14 cellular contexts compared by ENCODE assay signal in genomic region chr2:68214381-68214780, GRCh38. TPM values are rescaled to one million over a fixed set of nuclear protein-coding genes. Genes with fewer than 3 reads are reported as not detected.
DNase-seq lines count a peak whose midpoint lies in the region; ATAC-seq, FAIRE-seq and TF ChIP-seq lines count a peak whose summit lies in the region.
"Had no signal": no experiment of that assay in that cellular context is flagged by ENCODE, and none has a peak within 500 bp of the region (broad histone marks: within the 10 kb centered on the region; RNA-seq: fewer than 3 reads in every experiment).

No MANE protein-coding gene starts in this region.

- H3K36me3 Mint-ChIP-seq in type B pancreatic cell: peaks cover 31% of the 10 kb centered on the region

- H3K27me3 Mint-ChIP-seq in type B pancreatic cell: no peaks in the 10 kb centered on the region
- H3K27me3 Mint-ChIP-seq: activated CD4-positive, alpha-beta memory T cell treated with anti-CD3 and anti-CD28 coated beads for 36 hours had no signal

- H3K9me3 ChIP-seq in Karpas-422 (ENCODE audit: low read length): no peaks in the 10 kb centered on the region
- H3K9me3 ChIP-seq: thoracic aorta had no signal

- peaks cover 18% of the 10 kb centered on the region for H3K4me1 Mint-ChIP-seq in type B pancreatic cell (ENCODE audit: unreplicated experiment)

- no peak for TF ChIP-seq POLR2A in GM12892 (IDR thresholded peaks at IDR 0.05; ENCODE audit: low read depth, low read length)

- peak; percentile 83 for FAIRE-seq in GM12892 (lab: Jason Lieb, UNC)

- H4K20me1 ChIP-seq in Karpas-422 (ENCODE audit: insufficient read depth, low read depth, low read length): peaks cover 53% of the 10 kb centered on the region

- H3K27me3 ChIP-seq in Karpas-422 (ENCODE audit: low read length): no peaks in the 10 kb centered on the region
- H3K27me3 ChIP-seq: BLaER1 treated with 17β-estradiol and CSF1 and Interleukin-3, amounts not matched to agents 10 nM and 100 nM had no signal

- peak overlapping the region; percentile 36 for H3K9ac ChIP-seq in Karpas-422 (ENCODE audit: low read length)
- H3K9ac ChIP-seq: BLaER1 treated with 17β-estradiol and CSF1 and Interleukin-3, amounts not matched to agents 10 nM and 100 nM had no signal

- H3K79me2 ChIP-seq in Karpas-422 (ENCODE audit: low read length): peaks cover 99% of the 10 kb centered on the region

- peak overlapping the region; percentile 66 for H3K27ac ChIP-seq in Karpas-422 (ENCODE audit: low read length)
- H3K27ac ChIP-seq: BLaER1 treated with 17β-estradiol and CSF1 and Interleukin-3, amounts not matched to agents 10 nM and 100 nM; epithelial cell of prostate; thoracic aorta had no signal

- TF ChIP-seq CTCF in type B pancreatic cell (conservative IDR thresholded peaks at IDR 0.05): no peak

- H3K4me2 ChIP-seq in Karpas-422 (ENCODE audit: low read depth, low read length, poor library complexity, severe bottlenecking): peak overlapping the region; percentile 63
- H3K4me2 ChIP-seq: BLaER1 treated with 17β-estradiol and CSF1 and Interleukin-3, amounts not matched to agents 10 nM and 100 nM had no signal

- H3K9me2 ChIP-seq in Karpas-422 (replicated peaks; ENCODE audit: insufficient read depth, low read length): no peaks in the 10 kb centered on the region

- DNase-seq in GM12892 (ENCODE audit: insufficient read length): no peak
- DNase-seq in Karpas-422: peak; percentile 87
- no peak for DNase-seq in type B pancreatic cell (ENCODE audit: extremely low spot score, unreplicated experiment)
- DNase-seq in SK-N-DZ (ENCODE audit: low spot score): no peak
- DNase-seq in AG20443 (ENCODE audit: low spot score): no peak
- DNase-seq in stimulated activated CD4-positive, alpha-beta T cell treated with anti-CD3 and anti-CD28 coated beads, Interleukin-4, amount 100 ng/mL, for 24 hours: no peak
- DNase-seq: activated CD4-positive, alpha-beta memory T cell treated with anti-CD3 and anti-CD28 coated beads for 36 hours; NCI-H2081 had no signal

- H3K4me3 ChIP-seq in Karpas-422 (ENCODE audit: low read length): peak overlapping the region; percentile 35
- H3K4me3 ChIP-seq: BLaER1 treated with 17β-estradiol and CSF1 and Interleukin-3, amounts not matched to agents 10 nM and 100 nM; thoracic aorta had no signal

- no peak overlapping the region for H3K4me3 Mint-ChIP-seq in type B pancreatic cell
- H3K4me3 Mint-ChIP-seq: activated CD4-positive, alpha-beta memory T cell treated with anti-CD3 and anti-CD28 coated beads for 36 hours had no signal

- H2AFZ ChIP-seq in Karpas-422 (ENCODE audit: low read length): no peak overlapping the region

- no peak overlapping the region for H3K27ac Mint-ChIP-seq in type B pancreatic cell
- H3K27ac Mint-ChIP-seq: activated CD4-positive, alpha-beta memory T cell treated with anti-CD3 and anti-CD28 coated beads for 36 hours had no signal

- H3K4me1 ChIP-seq in Karpas-422 (ENCODE audit: low read length): peaks cover 77% of the 10 kb centered on the region

- ATAC-seq in GM19452 (IDR thresholded peaks at IDR 0.05; ENCODE audit: unreplicated experiment): peak; percentile 72
- ATAC-seq in HG02884 (IDR thresholded peaks at IDR 0.05; ENCODE audit: unreplicated experiment): peak; percentile 77
- ATAC-seq: Right ventricle myocardium inferior had no signal

- no peaks in the 10 kb centered on the region for H3K9me3 Mint-ChIP-seq in type B pancreatic cell
- H3K9me3 Mint-ChIP-seq: activated CD4-positive, alpha-beta memory T cell treated with anti-CD3 and anti-CD28 coated beads for 36 hours had no signal

- peaks cover 29% of the 10 kb centered on the region for H3K36me3 ChIP-seq in Karpas-422 (ENCODE audit: insufficient read depth, low read length)
- H3K36me3 ChIP-seq: thoracic aorta had no signal

RNA-seq across cellular contexts. Expression of gene PPP3R1, which starts 38.0 kb away (rescaled TPM):
- polyA plus RNA-seq in GM12892 (2012; ENCODE audit: missing spikeins): 38.6 TPM
- total RNA-seq in Karpas-422 (2014; rRNA removed; shearing (Covaris generic); ENCODE audit: low replicate concordance): 24.1 and 55.9 TPM in 2 replicates
- total RNA-seq in type B pancreatic cell (ENCODE audit: low replicate concordance): 46.3 and 46.5 TPM in 2 replicates
- 33.6 and 36.2 TPM in 2 replicates for polyA plus RNA-seq in SK-N-DZ (2014; cell fraction: cytosol; rRNA removed)
- polyA plus RNA-seq in SK-N-DZ (2014; cell fraction: nucleus; rRNA removed): 15.1 and 16.9 TPM in 2 replicates

RNA-seq across cellular contexts. Expression of gene PNO1, which starts 56.7 kb away (rescaled TPM):
- polyA plus RNA-seq in GM12892 (2012; ENCODE audit: missing spikeins): 19.8 TPM
- 28.3 and 52.2 TPM in 2 replicates for total RNA-seq in Karpas-422 (2014; rRNA removed; shearing (Covaris generic); ENCODE audit: low replicate concordance)
- total RNA-seq in type B pancreatic cell (ENCODE audit: low replicate concordance): 13.5 and 14.8 TPM in 2 replicates
- polyA plus RNA-seq in SK-N-DZ (2014; cell fraction: cytosol; rRNA removed): 27.8 and 31.1 TPM in 2 replicates
- 9.3 and 12.2 TPM in 2 replicates for polyA plus RNA-seq in SK-N-DZ (2014; cell fraction: nucleus; rRNA removed)
